ENCODE assay signal across 8 cellular contexts in genomic region chr11:67303989-67304411, GRCh38. TPM values are rescaled to one million over a fixed set of nuclear protein-coding genes. Genes with fewer than 3 reads are reported as not detected.
DNase-seq lines count a peak whose midpoint lies in the region; ATAC-seq and TF ChIP-seq lines count a peak whose summit lies in the region.

No MANE protein-coding gene starts in this region.

- peak overlapping the region; percentile 79 for H2BK12ac ChIP-seq in trophoblast cell (ENCODE audit: low read length)

- H3K36me3 ChIP-seq in GM23248 (ENCODE audit: low read depth) (no peaks in the 10 kb centered on the region; the same call in 1 of the 2 replicates), trophoblast cell (ENCODE audit: control insufficient read depth in 1 of 2, insufficient read depth in 2 of 2, low read length in 2 of 2) (peaks cover 59 to 60% of the 10 kb centered on the region in 2 experiments)

- H3K27ac ChIP-seq in GM23248 (no peak overlapping the region), VCaP (peak overlapping the region; percentile 96), trophoblast cell (ENCODE audit: low read depth, low read length) (peak overlapping the region; percentile 88)

- peak overlapping the region; percentile 96 for H2AK5ac ChIP-seq in trophoblast cell (ENCODE audit: low read length)

- peak overlapping the region; percentile 98 for H4K8ac ChIP-seq in trophoblast cell (ENCODE audit: low read depth, low read length)

- no peaks in the 10 kb centered on the region for H3F3A ChIP-seq in GM23248 (ENCODE audit: insufficient read depth)

- no peaks in the 10 kb centered on the region for H4K20me1 ChIP-seq in GM23248 (ENCODE audit: insufficient read depth)

- peak overlapping the region; percentile 100 for H3K14ac ChIP-seq in trophoblast cell (ENCODE audit: low read length)

- H3K4me2 ChIP-seq in GM23248 (ENCODE audit: unreplicated experiment) (peak overlapping the region; percentile 93), trophoblast cell (ENCODE audit: low read length) (peak overlapping the region; percentile 97)

- peak overlapping the region; percentile 98 for H2BK5ac ChIP-seq in trophoblast cell (ENCODE audit: low read depth, low read length, poor library complexity)

- H3K18ac ChIP-seq in trophoblast cell (ENCODE audit: low read length), result peak overlapping the region; percentile 100

- no peaks in the 10 kb centered on the region for H3K27me3 ChIP-seq in GM23248 (replicated peaks; ENCODE audit: insufficient read depth)
- H3K27me3 ChIP-seq in trophoblast cell (ENCODE audit: insufficient read depth, low read length), result no peaks in the 10 kb centered on the region

- no peak overlapping the region for H3K23ac ChIP-seq in trophoblast cell (ENCODE audit: low read length)

- DNase-seq in GM23248 (peak; percentile 52), foreskin fibroblast (peak in 1 of 2 donors; percentile 51), trophoblast cell (peak; percentile 55 to 78), middle frontal gyrus (ENCODE audit: extremely low spot score, low spot score) (no peak), NK-92 (lab: John Stamatoyannopoulos, UW; ENCODE audit: unreplicated experiment) (no peak)

- H3K9me3 ChIP-seq in GM23248 (ENCODE audit: low read depth), result no peaks in the 10 kb centered on the region
- peaks cover 5% of the 10 kb centered on the region for H3K9me3 ChIP-seq in trophoblast cell (ENCODE audit: insufficient read depth, low read depth, low read length)

- H2AFZ ChIP-seq in GM23248, result peak overlapping the region; percentile 64
- peak overlapping the region; percentile 98 for H2AFZ ChIP-seq in trophoblast cell (ENCODE audit: insufficient read depth, low read length, poor library complexity)

- TF ChIP-seq CTCF in VCaP (conservative IDR thresholded peaks at IDR 0.05) (no peak), foreskin fibroblast (IDR thresholded peaks at IDR 0.05; ENCODE audit: low read depth, low read length) (no peak)

- ATAC-seq in GM21381 (IDR thresholded peaks at IDR 0.05; ENCODE audit: unreplicated experiment), result no peak
- ATAC-seq in HG02938 (IDR thresholded peaks at IDR 0.05; ENCODE audit: unreplicated experiment), result no peak

- WGBS in GM23248 (ENCODE audit: low coverage in 1 of 2, low lambda C conversion rate in 2 of 2, missing lambda C conversion rate in 2 of 2), 2 experiments, result 2 to 3% methylated on average over 18 to 24 of the region's 25 CpGs
- whole genome bisulfite sequencing in trophoblast cell (ENCODE audit: extremely low coverage, insufficient coverage, insufficient read length), result no CpG with 5 or more reads among the region's 25 CpGs

- peak overlapping the region; percentile 79 for H3K9ac ChIP-seq in GM23248
- peak overlapping the region; percentile 71 for H3K9ac ChIP-seq in trophoblast cell (ENCODE audit: low read length)

- H3K79me1 ChIP-seq in trophoblast cell (ENCODE audit: low read length), result peaks cover 22% of the 10 kb centered on the region

- peak overlapping the region; percentile 99 for H4K91ac ChIP-seq in trophoblast cell (ENCODE audit: low read depth, low read length)

- in situ Hi-C loops in GM23248 (cut with MboI), result no loop called here

- H3K4ac ChIP-seq in trophoblast cell (ENCODE audit: low read depth, low read length), result peak overlapping the region; percentile 98

- peak overlapping the region; percentile 98 for H2BK120ac ChIP-seq in trophoblast cell (ENCODE audit: insufficient read depth, low read length, poor library complexity)

- peak overlapping the region; percentile 82 for H3K4me3 ChIP-seq in GM23248
- peak overlapping the region; percentile 69 to 72 for H3K4me3 ChIP-seq in foreskin fibroblast (ENCODE audit: low read depth in 1 of 2, low read length in 2 of 2)
- peak overlapping the region; percentile 95 for H3K4me3 ChIP-seq in trophoblast cell (ENCODE audit: low read depth, low read length)

- H3K4me1 ChIP-seq in GM23248 (ENCODE audit: insufficient read depth) (0 out of 2 replicates have a peak, but pooled peaks cover 12% of the 10 kb centered on the region), trophoblast cell (ENCODE audit: control insufficient read depth in 1 of 2, insufficient read depth in 2 of 2, low read length in 2 of 2) (peaks cover 23 to 29% of the 10 kb centered on the region in 2 experiments)

- H4K12ac ChIP-seq in trophoblast cell (ENCODE audit: low read depth, low read length), result peak overlapping the region; percentile 99

- no peaks in the 10 kb centered on the region for H3K79me2 ChIP-seq in GM23248 (ENCODE audit: insufficient read depth)
- peaks cover 10% of the 10 kb centered on the region for H3K79me2 ChIP-seq in trophoblast cell (ENCODE audit: control insufficient read depth, insufficient read depth, low read length, poor library complexity)

- H3K9me2 ChIP-seq in GM23248 (ENCODE audit: insufficient read depth), result no peaks in the 10 kb centered on the region

RNA-seq across cellular contexts. Expression of gene SSH3, which starts 0.7 kb away (rescaled TPM):
- 20.1 and 41.6 TPM in 2 replicates for total RNA-seq in GM23248 (2014; rRNA removed; shearing (Covaris generic))
- polyA plus RNA-seq in GM23248 (2016; fragmentation: Nextera tagmentation; extraction: Ambion mirVana), result 25.2 and 26.4 TPM in 2 replicates
- 85.6 and 93.4 TPM in 2 replicates for polyA plus RNA-seq in trophoblast cell (2013)

RNA-seq across cellular contexts. Expression of gene ANKRD13D, which starts 14.9 kb away (rescaled TPM):
- 27.6 and 42.9 TPM in 2 replicates for total RNA-seq in GM23248 (2014; rRNA removed; shearing (Covaris generic))
- 13.4 and 16.4 TPM in 2 replicates for polyA plus RNA-seq in GM23248 (2016; fragmentation: Nextera tagmentation; extraction: Ambion mirVana)
- 20.5 and 20.9 TPM in 2 replicates for polyA plus RNA-seq in trophoblast cell (2013)

RNA-seq across cellular contexts. Expression of gene GRK2, which starts 37.7 kb away (rescaled TPM):
- total RNA-seq in GM23248 (2014; rRNA removed; shearing (Covaris generic)), result 43.0 and 54.9 TPM in 2 replicates
- polyA plus RNA-seq in GM23248 (2016; fragmentation: Nextera tagmentation; extraction: Ambion mirVana), result 6.0 and 7.8 TPM in 2 replicates
- polyA plus RNA-seq in trophoblast cell (2013), result 22.3 and 22.9 TPM in 2 replicates

RNA-seq across cellular contexts. Expression of gene POLD4, which starts 49.3 kb away (rescaled TPM):
- 86.6 and 109 TPM in 2 replicates for total RNA-seq in GM23248 (2014; rRNA removed; shearing (Covaris generic))
- polyA plus RNA-seq in GM23248 (2016; fragmentation: Nextera tagmentation; extraction: Ambion mirVana), result 121 and 136 TPM in 2 replicates
- 45.2 and 45.7 TPM in 2 replicates for polyA plus RNA-seq in trophoblast cell (2013)

Comparison
In these comparisons a context has a peak if more than half of its experiments do, and no peak if none do; other contexts are left out.
1. DNase-seq: peak in GM23248 (single experiment) and trophoblast cell (2 of 2); none in middle frontal gyrus (single experiment) and NK-92 (single experiment).
2. Peak in every context shown above with its lines, with median percentiles within 50 percentile points of each other: H3K4me3 ChIP-seq.